Comparison of ENCODE assay signal across 1 cellular context in the genomic region with DNA sequence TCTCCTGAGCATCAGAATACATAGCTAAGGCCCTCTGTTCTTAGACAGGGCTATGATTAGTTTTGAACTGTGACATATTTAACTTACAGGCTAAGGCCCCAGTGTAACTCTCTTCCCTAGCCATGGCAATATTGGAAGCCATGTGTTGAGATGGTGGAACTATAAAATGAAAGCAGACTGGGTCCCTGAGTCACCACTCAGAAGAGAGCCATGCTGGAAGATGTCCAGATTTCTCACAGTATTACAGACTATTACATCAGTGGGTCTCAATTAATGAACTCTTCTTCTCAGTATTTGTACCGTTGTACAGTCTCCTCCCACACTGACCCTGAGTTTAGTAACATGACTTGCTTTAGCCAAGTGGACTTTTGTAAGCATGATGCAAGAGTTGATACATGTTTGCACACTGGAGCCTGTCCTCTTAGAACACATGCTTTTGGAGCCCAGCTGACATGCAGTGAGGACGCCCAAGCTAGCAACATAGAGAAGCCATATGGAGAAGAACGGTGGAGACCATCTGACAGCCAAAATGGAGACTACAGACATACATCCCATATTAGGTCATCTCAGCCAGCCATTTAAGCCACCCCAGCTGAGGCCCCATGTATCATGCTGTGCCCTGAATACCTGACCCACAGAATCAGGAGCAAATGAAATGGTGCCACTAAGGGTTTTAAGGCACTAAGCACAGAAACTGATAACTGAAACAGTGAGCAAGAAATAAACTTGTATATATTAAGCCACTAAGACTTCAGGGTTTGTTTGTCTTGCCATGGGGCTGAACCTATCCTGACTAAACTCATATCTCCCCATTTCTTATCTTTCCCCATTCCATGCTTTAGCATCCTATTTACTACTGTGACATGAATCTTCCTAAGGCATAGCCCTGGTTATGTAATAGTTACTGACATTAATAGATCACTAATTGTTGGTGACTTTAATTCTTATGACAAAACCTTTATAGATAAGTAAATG.
TF ChIP-seq lines count a peak whose summit lies in the region.

No MANE protein-coding gene starts in this region.

TF ChIP-seq in HepG2, 621 proteins besides CTCF, POLR2A, EP300 and RAD21 (continued from another document and continues in another):
- TF ChIP-seq, protein P1, sequence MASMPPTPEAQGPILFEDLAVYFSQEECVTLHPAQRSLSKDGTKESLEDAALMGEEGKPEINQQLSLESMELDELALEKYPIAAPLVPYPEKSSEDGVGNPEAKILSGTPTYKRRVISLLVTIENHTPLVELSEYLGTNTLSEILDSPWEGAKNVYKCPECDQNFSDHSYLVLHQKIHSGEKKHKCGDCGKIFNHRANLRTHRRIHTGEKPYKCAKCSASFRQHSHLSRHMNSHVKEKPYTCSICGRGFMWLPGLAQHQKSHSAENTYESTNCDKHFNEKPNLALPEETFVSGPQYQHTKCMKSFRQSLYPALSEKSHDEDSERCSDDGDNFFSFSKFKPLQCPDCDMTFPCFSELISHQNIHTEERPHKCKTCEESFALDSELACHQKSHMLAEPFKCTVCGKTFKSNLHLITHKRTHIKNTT (CRISPR knock-in tag; IDR thresholded peaks at IDR 0.05) = no peak
- peak; percentile 56; the same call in 1 of the 2 replicates for TF ChIP-seq RNF2 (conservative IDR thresholded peaks at IDR 0.05; ENCODE audit: low read depth)
- peak; percentile 91; the same call in 1 of the 2 replicates for TF ChIP-seq EHMT2 (IDR thresholded peaks at IDR 0.05; ENCODE audit: borderline replicate concordance, low read depth, low read length)
- TF ChIP-seq ZBTB38 (CRISPR knock-in tag; IDR thresholded peaks at IDR 0.05) = no peak
- TF ChIP-seq, protein P2, sequence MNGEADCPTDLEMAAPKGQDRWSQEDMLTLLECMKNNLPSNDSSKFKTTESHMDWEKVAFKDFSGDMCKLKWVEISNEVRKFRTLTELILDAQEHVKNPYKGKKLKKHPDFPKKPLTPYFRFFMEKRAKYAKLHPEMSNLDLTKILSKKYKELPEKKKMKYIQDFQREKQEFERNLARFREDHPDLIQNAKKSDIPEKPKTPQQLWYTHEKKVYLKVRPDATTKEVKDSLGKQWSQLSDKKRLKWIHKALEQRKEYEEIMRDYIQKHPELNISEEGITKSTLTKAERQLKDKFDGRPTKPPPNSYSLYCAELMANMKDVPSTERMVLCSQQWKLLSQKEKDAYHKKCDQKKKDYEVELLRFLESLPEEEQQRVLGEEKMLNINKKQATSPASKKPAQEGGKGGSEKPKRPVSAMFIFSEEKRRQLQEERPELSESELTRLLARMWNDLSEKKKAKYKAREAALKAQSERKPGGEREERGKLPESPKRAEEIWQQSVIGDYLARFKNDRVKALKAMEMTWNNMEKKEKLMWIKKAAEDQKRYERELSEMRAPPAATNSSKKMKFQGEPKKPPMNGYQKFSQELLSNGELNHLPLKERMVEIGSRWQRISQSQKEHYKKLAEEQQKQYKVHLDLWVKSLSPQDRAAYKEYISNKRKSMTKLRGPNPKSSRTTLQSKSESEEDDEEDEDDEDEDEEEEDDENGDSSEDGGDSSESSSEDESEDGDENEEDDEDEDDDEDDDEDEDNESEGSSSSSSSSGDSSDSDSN (CRISPR knock-in tag; IDR thresholded peaks at IDR 0.05) = no peak
- TF ChIP-seq ZNF230 (CRISPR knock-in tag; IDR thresholded peaks at IDR 0.05) = peak; percentile 63; the same call in 1 of the 2 replicates
- TF ChIP-seq RXRA (CRISPR knock-in tag; IDR thresholded peaks at IDR 0.05) = peak; percentile 54; the same call in 1 of the 2 replicates
- no peak for TF ChIP-seq ZNF589 (CRISPR knock-in tag; conservative IDR thresholded peaks at IDR 0.05)
- TF ChIP-seq, protein P3, sequence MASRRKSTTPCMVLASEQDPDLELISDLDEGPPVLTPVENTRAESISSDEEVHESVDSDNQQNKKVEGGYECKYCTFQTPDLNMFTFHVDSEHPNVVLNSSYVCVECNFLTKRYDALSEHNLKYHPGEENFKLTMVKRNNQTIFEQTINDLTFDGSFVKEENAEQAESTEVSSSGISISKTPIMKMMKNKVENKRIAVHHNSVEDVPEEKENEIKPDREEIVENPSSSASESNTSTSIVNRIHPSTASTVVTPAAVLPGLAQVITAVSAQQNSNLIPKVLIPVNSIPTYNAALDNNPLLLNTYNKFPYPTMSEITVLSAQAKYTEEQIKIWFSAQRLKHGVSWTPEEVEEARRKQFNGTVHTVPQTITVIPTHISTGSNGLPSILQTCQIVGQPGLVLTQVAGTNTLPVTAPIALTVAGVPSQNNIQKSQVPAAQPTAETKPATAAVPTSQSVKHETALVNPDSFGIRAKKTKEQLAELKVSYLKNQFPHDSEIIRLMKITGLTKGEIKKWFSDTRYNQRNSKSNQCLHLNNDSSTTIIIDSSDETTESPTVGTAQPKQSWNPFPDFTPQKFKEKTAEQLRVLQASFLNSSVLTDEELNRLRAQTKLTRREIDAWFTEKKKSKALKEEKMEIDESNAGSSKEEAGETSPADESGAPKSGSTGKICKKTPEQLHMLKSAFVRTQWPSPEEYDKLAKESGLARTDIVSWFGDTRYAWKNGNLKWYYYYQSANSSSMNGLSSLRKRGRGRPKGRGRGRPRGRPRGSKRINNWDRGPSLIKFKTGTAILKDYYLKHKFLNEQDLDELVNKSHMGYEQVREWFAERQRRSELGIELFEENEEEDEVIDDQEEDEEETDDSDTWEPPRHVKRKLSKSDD (CRISPR knock-in tag; IDR thresholded peaks at IDR 0.05; ENCODE audit: low read depth) = peak; percentile 82
- TF ChIP-seq ZNF766 (CRISPR knock-in tag; IDR thresholded peaks at IDR 0.05; ENCODE audit: borderline replicate concordance) = no peak
- TF ChIP-seq PCBP1 (IDR thresholded peaks at IDR 0.05; ENCODE audit: borderline replicate concordance, low read depth, low read length) = no peak
- no peak for TF ChIP-seq CCAR2 (optimal IDR thresholded peaks at IDR 0.05; ENCODE audit: low read depth, low read length)
- TF ChIP-seq ZNF547 (CRISPR knock-in tag; IDR thresholded peaks at IDR 0.05) = no peak
- TF ChIP-seq, protein P4, sequence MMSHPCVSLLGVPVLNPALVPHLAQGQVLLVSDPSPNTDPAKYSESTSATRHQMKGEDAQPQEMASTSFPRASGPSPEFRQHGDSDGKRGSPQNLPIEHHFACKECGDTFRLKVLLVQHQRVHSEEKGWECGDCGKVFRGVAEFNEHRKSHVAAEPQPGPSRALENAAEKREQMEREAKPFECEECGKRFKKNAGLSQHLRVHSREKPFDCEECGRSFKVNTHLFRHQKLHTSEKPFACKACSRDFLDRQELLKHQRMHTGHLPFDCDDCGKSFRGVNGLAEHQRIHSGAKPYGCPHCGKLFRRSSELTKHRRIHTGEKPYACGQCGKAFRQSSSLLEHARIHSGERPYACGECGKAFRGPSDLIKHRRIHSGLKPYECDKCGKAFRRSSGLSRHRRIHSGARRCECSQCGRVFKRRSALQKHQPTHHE (CRISPR knock-in tag; IDR thresholded peaks at IDR 0.05; ENCODE audit: borderline replicate concordance) = no peak
- TF ChIP-seq NR1H2 (CRISPR knock-in tag; IDR thresholded peaks at IDR 0.05; ENCODE audit: borderline replicate concordance, low read depth) = no peak
- peak; percentile 45; the same call in 1 of the 2 replicates for TF ChIP-seq ZNF670 (CRISPR knock-in tag; IDR thresholded peaks at IDR 0.05; ENCODE audit: borderline replicate concordance)
- TF ChIP-seq ZNF563 (CRISPR knock-in tag; IDR thresholded peaks at IDR 0.05) = no peak
- TF ChIP-seq ZNF24 (IDR thresholded peaks at IDR 0.05) = no peak
- peak; percentile 84 for TF ChIP-seq ZNF124 (CRISPR knock-in tag; IDR thresholded peaks at IDR 0.05)
- no peak for TF ChIP-seq RAD51 (IDR thresholded peaks at IDR 0.05; ENCODE audit: borderline replicate concordance)
- TF ChIP-seq ATM (IDR thresholded peaks at IDR 0.05; ENCODE audit: borderline replicate concordance) = no peak
- TF ChIP-seq SATB2 (CRISPR knock-in tag; IDR thresholded peaks at IDR 0.05) = no peak
- no peak for TF ChIP-seq ZNF484 (CRISPR knock-in tag; IDR thresholded peaks at IDR 0.05; ENCODE audit: borderline replicate concordance, low read depth)
- TF ChIP-seq LCORL (IDR thresholded peaks at IDR 0.05) = no peak
- TF ChIP-seq LCORL (CRISPR knock-in tag; IDR thresholded peaks at IDR 0.05) = peak; percentile 85; the same call in 1 of the 2 replicates
- TF ChIP-seq, protein P5, sequence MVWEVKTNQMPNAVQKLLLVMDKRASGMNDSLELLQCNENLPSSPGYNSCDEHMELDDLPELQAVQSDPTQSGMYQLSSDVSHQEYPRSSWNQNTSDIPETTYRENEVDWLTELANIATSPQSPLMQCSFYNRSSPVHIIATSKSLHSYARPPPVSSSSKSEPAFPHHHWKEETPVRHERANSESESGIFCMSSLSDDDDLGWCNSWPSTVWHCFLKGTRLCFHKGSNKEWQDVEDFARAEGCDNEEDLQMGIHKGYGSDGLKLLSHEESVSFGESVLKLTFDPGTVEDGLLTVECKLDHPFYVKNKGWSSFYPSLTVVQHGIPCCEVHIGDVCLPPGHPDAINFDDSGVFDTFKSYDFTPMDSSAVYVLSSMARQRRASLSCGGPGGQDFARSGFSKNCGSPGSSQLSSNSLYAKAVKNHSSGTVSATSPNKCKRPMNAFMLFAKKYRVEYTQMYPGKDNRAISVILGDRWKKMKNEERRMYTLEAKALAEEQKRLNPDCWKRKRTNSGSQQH (CRISPR knock-in tag; IDR thresholded peaks at IDR 0.05; ENCODE audit: low read depth) = peak; percentile 79; the same call in 1 of the 2 replicates
- TF ChIP-seq, protein P6, sequence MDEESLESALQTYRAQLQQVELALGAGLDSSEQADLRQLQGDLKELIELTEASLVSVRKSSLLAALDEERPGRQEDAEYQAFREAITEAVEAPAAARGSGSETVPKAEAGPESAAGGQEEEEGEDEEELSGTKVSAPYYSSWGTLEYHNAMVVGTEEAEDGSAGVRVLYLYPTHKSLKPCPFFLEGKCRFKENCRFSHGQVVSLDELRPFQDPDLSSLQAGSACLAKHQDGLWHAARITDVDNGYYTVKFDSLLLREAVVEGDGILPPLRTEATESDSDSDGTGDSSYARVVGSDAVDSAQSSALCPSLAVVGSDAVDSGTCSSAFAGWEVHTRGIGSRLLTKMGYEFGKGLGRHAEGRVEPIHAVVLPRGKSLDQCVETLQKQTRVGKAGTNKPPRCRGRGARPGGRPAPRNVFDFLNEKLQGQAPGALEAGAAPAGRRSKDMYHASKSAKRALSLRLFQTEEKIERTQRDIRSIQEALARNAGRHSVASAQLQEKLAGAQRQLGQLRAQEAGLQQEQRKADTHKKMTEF (CRISPR knock-in tag; IDR thresholded peaks at IDR 0.05) = peak; percentile 90
- TF ChIP-seq ZNF788 (CRISPR knock-in tag; IDR thresholded peaks at IDR 0.05; ENCODE audit: borderline replicate concordance) = peak; percentile 90
- TF ChIP-seq ZNF572 (CRISPR knock-in tag; IDR thresholded peaks at IDR 0.05) = no peak
- no peak for TF ChIP-seq MAFK (conservative IDR thresholded peaks at IDR 0.05 in 1 of 2, IDR thresholded peaks at IDR 0.05 in 1 of 2; ENCODE audit: low read length in 2 of 2)
- TF ChIP-seq, protein P7, sequence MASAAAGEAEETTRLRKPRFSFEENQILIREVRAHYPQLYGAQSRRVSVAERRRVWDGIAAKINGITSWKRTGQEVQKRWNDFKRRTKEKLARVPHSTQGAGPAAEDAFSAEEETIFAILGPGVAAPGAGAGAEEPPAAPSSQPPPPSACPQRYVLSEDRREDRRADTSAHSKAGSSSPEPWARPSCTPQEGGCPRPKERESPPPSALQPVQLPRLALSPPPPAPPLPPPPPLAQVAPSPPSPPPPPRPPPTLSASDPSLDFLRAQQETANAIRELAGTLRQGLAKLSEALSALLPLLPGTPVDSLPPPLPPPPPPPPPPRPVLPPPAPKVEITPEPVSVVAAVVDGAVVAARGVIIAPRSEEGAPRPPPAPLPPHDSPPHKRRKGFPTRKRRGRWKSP (CRISPR knock-in tag; IDR thresholded peaks at IDR 0.05) = peak; percentile 72; the same call in 1 of the 2 replicates
- TF ChIP-seq, protein P8, sequence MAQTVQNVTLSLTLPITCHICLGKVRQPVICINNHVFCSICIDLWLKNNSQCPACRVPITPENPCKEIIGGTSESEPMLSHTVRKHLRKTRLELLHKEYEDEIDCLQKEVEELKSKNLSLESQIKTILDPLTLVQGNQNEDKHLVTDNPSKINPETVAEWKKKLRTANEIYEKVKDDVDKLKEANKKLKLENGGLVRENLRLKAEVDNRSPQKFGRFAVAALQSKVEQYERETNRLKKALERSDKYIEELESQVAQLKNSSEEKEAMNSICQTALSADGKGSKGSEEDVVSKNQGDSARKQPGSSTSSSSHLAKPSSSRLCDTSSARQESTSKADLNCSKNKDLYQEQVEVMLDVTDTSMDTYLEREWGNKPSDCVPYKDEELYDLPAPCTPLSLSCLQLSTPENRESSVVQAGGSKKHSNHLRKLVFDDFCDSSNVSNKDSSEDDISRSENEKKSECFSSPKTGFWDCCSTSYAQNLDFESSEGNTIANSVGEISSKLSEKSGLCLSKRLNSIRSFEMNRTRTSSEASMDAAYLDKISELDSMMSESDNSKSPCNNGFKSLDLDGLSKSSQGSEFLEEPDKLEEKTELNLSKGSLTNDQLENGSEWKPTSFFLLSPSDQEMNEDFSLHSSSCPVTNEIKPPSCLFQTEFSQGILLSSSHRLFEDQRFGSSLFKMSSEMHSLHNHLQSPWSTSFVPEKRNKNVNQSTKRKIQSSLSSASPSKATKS (CRISPR knock-in tag; IDR thresholded peaks at IDR 0.05) = 0 out of 2 replicates have a peak, but pooled peaks have one; percentile 48
